ENCODE assay signal across 8 cellular contexts in genomic region chr7:96708872-96709271, GRCh38. TPM values are rescaled to one million over a fixed set of nuclear protein-coding genes. Genes with fewer than 3 reads are reported as not detected.
DNase-seq lines count a peak whose midpoint lies in the region; ATAC-seq, FAIRE-seq and TF ChIP-seq lines count a peak whose summit lies in the region.

No MANE protein-coding gene starts in this region.

- peaks cover 20% of the 10 kb centered on the region for H3K36me3 Mint-ChIP-seq in activated CD4-positive, alpha-beta T cell treated with anti-CD3 and anti-CD28 coated beads for 36 hours (ENCODE audit: low read depth)
- peaks cover 3 to 13% (median 12%) of the 10 kb centered on the region in 5 donors for H3K36me3 Mint-ChIP-seq in naive thymus-derived CD4-positive, alpha-beta T cell

- POLR2A ChIA-PET in activated CD4-positive, alpha-beta T cell treated with anti-CD3 and anti-CD28 coated beads for 36 hours (lab: Charles Lee): no interaction called here
- POLR2A ChIA-PET in naive thymus-derived CD4-positive, alpha-beta T cell (lab: Charles Lee): no interaction called here

- H3K27ac ChIP-seq in naive thymus-derived CD4-positive, alpha-beta T cell (ENCODE audit: low read depth, low read length): peak overlapping the region; percentile 74

- intact Hi-C loops in activated CD4-positive, alpha-beta T cell treated with anti-CD3 and anti-CD28 coated beads for 36 hours (cut with DNase I, micrococcal nuclease): loop anchor here (2.0 to 10.0 kb wide), 5 partner anchors 128 to 408 kb away; partner anchors contain the start of genes DLX6 (in 1 of the 2) and SDHAF3 (in 1 of the 2)
- intact Hi-C loops in naive thymus-derived CD4-positive, alpha-beta T cell (cut with micrococcal nuclease): loop anchor here (1.0 to 10.0 kb wide), 7 partner anchors 18 to 408 kb away; partner anchors contain the start of genes SDHAF3 (in 2 of the 2) and SLC25A13 (in 2 of the 2)

- peaks cover 11% of the 10 kb centered on the region for H3K9me3 Mint-ChIP-seq in activated CD4-positive, alpha-beta T cell treated with anti-CD3 and anti-CD28 coated beads for 36 hours (ENCODE audit: low read depth)
- peaks cover 0 to 19% (median 7%) of the 10 kb centered on the region in 11 donors for H3K9me3 Mint-ChIP-seq in naive thymus-derived CD4-positive, alpha-beta T cell

- peak; percentile 3 for ATAC-seq in activated CD4-positive, alpha-beta T cell treated with anti-CD3 and anti-CD28 coated beads for 36 hours
- peak; percentile 5 for ATAC-seq in HG03520 (IDR thresholded peaks at IDR 0.05; ENCODE audit: unreplicated experiment)
- ATAC-seq in naive thymus-derived CD4-positive, alpha-beta T cell: peak; percentile 3

- peak overlapping the region; percentile 98 for H3K27ac Mint-ChIP-seq in activated CD4-positive, alpha-beta T cell treated with anti-CD3 and anti-CD28 coated beads for 36 hours
- peak overlapping the region; percentile 88 to 100 (median 97) for H3K27ac Mint-ChIP-seq in naive thymus-derived CD4-positive, alpha-beta T cell

- no peaks in the 10 kb centered on the region for H3K36me3 ChIP-seq in bronchial epithelial cell (ENCODE audit: control insufficient read depth, insufficient read depth, low read length)
- peaks cover 0 to 4% (median 0%) of the 10 kb centered on the region in 3 experiments for H3K36me3 ChIP-seq in naive thymus-derived CD4-positive, alpha-beta T cell (ENCODE audit: control insufficient read depth in 2 of 3, insufficient read depth in 3 of 3, low read length in 3 of 3)

- H3K27me3 Mint-ChIP-seq in activated CD4-positive, alpha-beta T cell treated with anti-CD3 and anti-CD28 coated beads for 36 hours: no peaks in the 10 kb centered on the region
- peaks cover 0 to 5% (median 3%) of the 10 kb centered on the region in 5 donors for H3K27me3 Mint-ChIP-seq in naive thymus-derived CD4-positive, alpha-beta T cell

- peak; percentile 5 for DNase-seq in activated CD4-positive, alpha-beta T cell treated with anti-CD3 and anti-CD28 coated beads for 36 hours
- no peak for DNase-seq in activated CD4-positive, alpha-beta T cell treated with anti-CD3 and anti-CD28 coated beads for 4 hours
- DNase-seq in bronchial epithelial cell (ENCODE audit: low read depth) (no peak), cerebellar cortex (ENCODE audit: low spot score) (no peak), SKM-1 (lab: John Stamatoyannopoulos, UW; ENCODE audit: unreplicated experiment) (no peak), ecto neural progenitor cell (ENCODE audit: low spot score) (no peak)
- DNase-seq in naive thymus-derived CD4-positive, alpha-beta T cell: no peak

- H3K4me3 Mint-ChIP-seq in activated CD4-positive, alpha-beta T cell treated with anti-CD3 and anti-CD28 coated beads for 36 hours: peak overlapping the region; percentile 87
- peak overlapping the region; percentile 96 to 100 (median 100) for H3K4me3 Mint-ChIP-seq in naive thymus-derived CD4-positive, alpha-beta T cell

- H3K27me3 ChIP-seq in bronchial epithelial cell (ENCODE audit: control insufficient read depth, insufficient read depth, low read length): no peaks in the 10 kb centered on the region
- no peaks in the 10 kb centered on the region for H3K27me3 ChIP-seq in naive thymus-derived CD4-positive, alpha-beta T cell (ENCODE audit: control insufficient read depth in 2 of 2, insufficient read depth in 2 of 2, low read length in 2 of 2)

- peak overlapping the region; percentile 83 for H3K4me3 ChIP-seq in bronchial epithelial cell (ENCODE audit: low read depth, low read length)
- peak overlapping the region; percentile 70 for H3K4me3 ChIP-seq in naive thymus-derived CD4-positive, alpha-beta T cell (ENCODE audit: low read length)

- no peak for FAIRE-seq in bronchial epithelial cell (lab: Jason Lieb, UNC)

- CTCF ChIA-PET in activated CD4-positive, alpha-beta T cell treated with anti-CD3 and anti-CD28 coated beads for 36 hours (lab: Charles Lee): interaction anchor here (0.7 kb wide), 2 partner anchors 9 to 612 kb away, joined by 3 read pairs; no protein-coding TSS in a partner anchor
- CTCF ChIA-PET in naive thymus-derived CD4-positive, alpha-beta T cell (lab: Charles Lee): no interaction called here

- H3K4me1 Mint-ChIP-seq in activated CD4-positive, alpha-beta T cell treated with anti-CD3 and anti-CD28 coated beads for 36 hours: peaks cover 34% of the 10 kb centered on the region
- peaks cover 16 to 58% (median 47%) of the 10 kb centered on the region in 7 donors for H3K4me1 Mint-ChIP-seq in naive thymus-derived CD4-positive, alpha-beta T cell

- H3K9me3 ChIP-seq in naive thymus-derived CD4-positive, alpha-beta T cell (ENCODE audit: control insufficient read depth in 2 of 3, low read length in 3 of 3): peaks cover 0 to 5% (median 0%) of the 10 kb centered on the region in 3 experiments

- peaks cover 13 to 14% of the 10 kb centered on the region in 2 donors for H3K4me1 ChIP-seq in naive thymus-derived CD4-positive, alpha-beta T cell (ENCODE audit: control insufficient read depth in 2 of 2, insufficient read depth in 2 of 2, low read length in 2 of 2)

- no peak for TF ChIP-seq CTCF in bronchial epithelial cell (IDR thresholded peaks at IDR 0.05; ENCODE audit: insufficient read depth, low read length, severe bottlenecking)

RNA-seq across cellular contexts. Expression of gene SEM1, which starts 0.8 kb away (rescaled TPM):
- 10 to 100 TPM; 42.9 to 46.4 TPM for total RNA-seq in activated CD4-positive, alpha-beta T cell treated with anti-CD3 and anti-CD28 coated beads for 36 hours
- total RNA-seq in bronchial epithelial cell: 21.3 and 182 TPM in 2 replicates
- 10 to 100 TPM; 15.4 to 46.6 (median 28.3) TPM for total RNA-seq in naive thymus-derived CD4-positive, alpha-beta T cell
- 100 to 1,000 TPM in 1 of 2 donors, 10 to 100 TPM in 1; 61.5 to 102 TPM for polyA plus RNA-seq in naive thymus-derived CD4-positive, alpha-beta T cell
